ENCODE assay signal across 9 cellular contexts in the genomic region with DNA sequence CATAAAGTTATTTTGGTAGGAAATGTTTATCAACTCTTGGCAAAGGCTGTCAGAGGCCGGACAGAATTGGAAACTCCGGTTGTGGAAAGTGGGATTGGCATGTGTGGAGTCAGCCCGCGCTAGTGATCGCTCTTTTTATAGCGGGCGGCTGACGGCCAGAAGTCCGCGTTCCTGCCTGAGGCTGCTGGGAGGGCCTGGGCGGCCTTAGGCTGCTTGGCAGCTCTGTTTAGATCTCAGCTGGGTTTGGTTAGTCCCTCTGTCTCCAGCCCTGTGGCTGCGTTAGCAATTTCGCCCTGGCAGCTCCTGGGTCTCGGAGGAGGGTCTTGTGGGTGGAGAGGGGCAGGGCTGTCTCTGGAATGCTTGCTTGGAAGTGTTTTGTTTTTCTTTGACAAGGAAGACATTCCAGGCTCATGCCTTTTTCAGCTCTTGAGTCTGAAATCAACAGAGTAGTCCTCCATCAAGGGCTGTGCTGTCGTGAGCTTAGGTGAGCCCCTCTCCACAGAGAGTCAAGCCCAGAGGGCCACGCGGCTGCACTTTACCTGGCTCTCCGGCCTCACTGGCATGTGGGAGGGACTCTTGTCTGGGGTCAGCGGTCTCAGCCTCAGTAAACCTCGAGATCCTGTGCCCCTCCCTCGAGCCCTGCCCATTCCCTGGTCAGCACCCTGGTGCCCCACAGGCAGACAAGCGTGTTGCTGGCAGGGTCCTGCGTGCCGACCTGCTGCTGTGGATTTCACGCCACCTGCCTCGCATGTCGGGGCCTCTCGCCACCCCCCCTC. TPM values are rescaled to one million over a fixed set of nuclear protein-coding genes. Genes with fewer than 3 reads are reported as not detected.
DNase-seq lines count a peak whose midpoint lies in the region; ATAC-seq and TF ChIP-seq lines count a peak whose summit lies in the region.
"Had no signal": no experiment of that assay in that cellular context is flagged by ENCODE, and none has a peak within 500 bp of the region (broad histone marks: within the 10 kb centered on the region; RNA-seq: fewer than 3 reads in every experiment).

No MANE protein-coding gene starts in this region.

- H2AFZ ChIP-seq in fibroblast of lung (ENCODE audit: low read length) = no peak overlapping the region

- no peak for TF ChIP-seq CTCF in fibroblast of lung (conservative IDR thresholded peaks at IDR 0.05 in 1 of 2, IDR thresholded peaks at IDR 0.05 in 1 of 2; ENCODE audit: low read depth in 1 of 2, low read length in 2 of 2)
- TF ChIP-seq CTCF in transverse colon (IDR thresholded peaks at IDR 0.05) = no peak

- H3K4me1 ChIP-seq in SJSA1 (replicated peaks) (peaks cover 30% of the 10 kb centered on the region), fibroblast of lung (ENCODE audit: control insufficient read depth, extremely low read depth, insufficient read depth, low read length) (peaks cover 34% of the 10 kb centered on the region), muscle layer of colon (ENCODE audit: insufficient read depth, low read length) (peaks cover 46% of the 10 kb centered on the region), transverse colon (peaks cover 20 to 46% (median 28%) of the 10 kb centered on the region in 4 donors)

- peak overlapping the region; percentile 94 for H3K4me2 ChIP-seq in fibroblast of lung (ENCODE audit: extremely low read depth, insufficient read depth, low read length)

- H4K20me1 ChIP-seq in fibroblast of lung (ENCODE audit: control insufficient read depth, extremely low read depth, insufficient read depth, low read length) = no peaks in the 10 kb centered on the region

- no peak for TF ChIP-seq EP300 in transverse colon (IDR thresholded peaks at IDR 0.05; ENCODE audit: low read depth)

- no peak for ATAC-seq in HG03039 (IDR thresholded peaks at IDR 0.05; ENCODE audit: unreplicated experiment)
- ATAC-seq: esophagus mucosa had no signal

- whole genome bisulfite sequencing in transverse colon (ENCODE audit: low coverage in 1 of 2), 2 donors = 77% methylated on average over 28 of the region's 28 CpGs; no CpG with 5 or more reads in 1 of the 2 donors

- in situ Hi-C loops in transverse colon (cut with MboI; ENCODE audit: low pct_ligation_motif_present in 1 of 4, low pct_unique_long_range_greater_than_20kb in 1 of 4, low sequenced_read_pairs in 3 of 4) = no loop called here

- H3K27ac ChIP-seq in SJSA1 = peak overlapping the region; percentile 35
- peak overlapping the region; percentile 75 for H3K27ac ChIP-seq in fibroblast of lung (ENCODE audit: insufficient read depth, low read length)
- peak overlapping the region; percentile 15 for H3K27ac ChIP-seq in muscle layer of colon (ENCODE audit: low read depth, low read length)
- H3K27ac ChIP-seq in transverse colon = peak overlapping the region; percentile 66 to 84 (median 78)

- DNase-seq in SJSA1 (ENCODE audit: low read depth in 1 of 2, low spot score in 2 of 2) = peak; percentile 86 to 90
- DNase-seq in fibroblast of lung (ENCODE audit: low read depth in 2 of 2) = peak; percentile 96 to 97
- DNase-seq in transverse colon = peak; percentile 69
- DNase-seq in NCI-H526 (lab: John Stamatoyannopoulos, UW) = no peak
- DNase-seq in middle frontal gyrus (ENCODE audit: extremely low spot score, low spot score) = no peak
- no peak for DNase-seq in stimulated activated CD8-positive, alpha-beta memory T cell treated with anti-CD3 and anti-CD28 coated beads, Interleukin-4, amount 100 ng/mL, for 48 hours

- H3K4me3 ChIP-seq in SJSA1 (no peak overlapping the region), fibroblast of lung (replicated peaks in 1 of 4; ENCODE audit: control extremely low read depth in 1 of 4, insufficient read depth in 1 of 4, low read depth in 3 of 4, low read length in 4 of 4) (peak overlapping the region in 3 of 4 experiments; percentile 34 to 47 (median 37)), muscle layer of colon (ENCODE audit: low read depth in 1 of 2, low read length in 2 of 2) (peak overlapping the region in 1 of 2 donors; percentile 12), transverse colon (peak overlapping the region in 1 of 4 donors; percentile 2)

- intact Hi-C loops in transverse colon (cut with DNase I; ENCODE audit: low total_unique reads) = no loop called here

- H3K79me2 ChIP-seq in fibroblast of lung (ENCODE audit: control insufficient read depth, insufficient read depth, low read length) = peaks cover 80% of the 10 kb centered on the region

- peaks cover 69% of the 10 kb centered on the region for H3K36me3 ChIP-seq in SJSA1
- H3K36me3 ChIP-seq in fibroblast of lung (ENCODE audit: control insufficient read depth, insufficient read depth, low read length) = peaks cover 33% of the 10 kb centered on the region
- H3K36me3 ChIP-seq in muscle layer of colon (ENCODE audit: insufficient read depth, low read length) = peaks cover 13% of the 10 kb centered on the region
- H3K36me3 ChIP-seq in transverse colon = peaks cover 0 to 6% (median 0%) of the 10 kb centered on the region in 4 donors

- H3K27me3 ChIP-seq in SJSA1 (replicated peaks) (no peaks in the 10 kb centered on the region), fibroblast of lung (ENCODE audit: control insufficient read depth, insufficient read depth, low read length) (no peaks in the 10 kb centered on the region), muscle layer of colon (ENCODE audit: control insufficient read depth in 1 of 2, insufficient read depth in 2 of 2, low read length in 2 of 2) (no peaks in the 10 kb centered on the region), transverse colon (no peaks in the 10 kb centered on the region)

- H3K9me3 ChIP-seq in SJSA1 (replicated peaks) = no peaks in the 10 kb centered on the region
- H3K9me3 ChIP-seq in fibroblast of lung (ENCODE audit: control insufficient read depth, insufficient read depth, low read depth, low read length) = no peaks in the 10 kb centered on the region
- no peaks in the 10 kb centered on the region for H3K9me3 ChIP-seq in muscle layer of colon (ENCODE audit: low read length)
- H3K9me3 ChIP-seq in transverse colon = no peaks in the 10 kb centered on the region

- no peak for TF ChIP-seq POLR2A in transverse colon (IDR thresholded peaks at IDR 0.05)

- H3K9ac ChIP-seq in fibroblast of lung (ENCODE audit: insufficient read depth, low read length) (peak overlapping the region; percentile 29), muscle layer of colon (ENCODE audit: low read length) (peak overlapping the region; percentile 19)

RNA-seq across cellular contexts. Expression of a gene that starts 22.5 kb away (rescaled TPM):
- total RNA-seq in SJSA1 (2014; rRNA removed; shearing (Covaris generic)) = 5.9 and 7.8 TPM in 2 replicates
- 2.8 and 3.1 TPM in 2 replicates for total RNA-seq in fibroblast of lung
- polyA plus RNA-seq in fibroblast of lung = 5.4 and 7.3 TPM in 2 replicates
- polyA plus RNA-seq in fibroblast of lung (2012) = 11.1 and 11.6 TPM in 2 replicates
- polyA minus RNA-seq in fibroblast of lung (ENCODE audit: low replicate concordance) = 95.5 and 113 TPM in 2 replicates
- total RNA-seq in transverse colon = 100 to 1,000 TPM in 1 of 4 donors, 10 to 100 TPM in 3; 27.3 to 122 (median 47.0) TPM

RNA-seq across cellular contexts. Expression of a gene that starts 34.9 kb away (rescaled TPM):
- total RNA-seq in SJSA1 (2014; rRNA removed; shearing (Covaris generic)) = 66.5 and 78.9 TPM in 2 replicates
- total RNA-seq in fibroblast of lung (88.9 and 99.9 TPM in 2 replicates), transverse colon (100 to 1,000 TPM; 101 to 189 (median 152) TPM)
- 68.0 and 103 TPM in 2 replicates for polyA plus RNA-seq in fibroblast of lung
- polyA plus RNA-seq in fibroblast of lung (2012) = 109 and 151 TPM in 2 replicates
- polyA minus RNA-seq in fibroblast of lung (ENCODE audit: low replicate concordance) = 716 and 807 TPM in 2 replicates

RNA-seq across cellular contexts. Expression of a gene that starts 49.9 kb away (rescaled TPM):
- 91.7 and 116 TPM in 2 replicates for total RNA-seq in SJSA1 (2014; rRNA removed; shearing (Covaris generic))
- total RNA-seq in fibroblast of lung (46.0 and 61.3 TPM in 2 replicates), transverse colon (100 to 1,000 TPM; 184 to 332 (median 254) TPM)
- 34.9 and 41.3 TPM in 2 replicates for polyA plus RNA-seq in fibroblast of lung
- polyA plus RNA-seq in fibroblast of lung (2012) = 45.7 and 63.1 TPM in 2 replicates
- polyA minus RNA-seq in fibroblast of lung (ENCODE audit: low replicate concordance) = 54.4 and 130 TPM in 2 replicates

RNA-seq across cellular contexts. Expression of a gene that starts 50.4 kb away (rescaled TPM):
- 13.8 and 44.9 TPM in 2 replicates for total RNA-seq in SJSA1 (2014; rRNA removed; shearing (Covaris generic))
- 23.1 and 31.5 TPM in 2 replicates for total RNA-seq in fibroblast of lung
- polyA plus RNA-seq in fibroblast of lung = 11.1 and 14.8 TPM in 2 replicates
- 41.0 and 51.7 TPM in 2 replicates for polyA plus RNA-seq in fibroblast of lung (2012)
- 10.5 and 12.8 TPM in 2 replicates for polyA minus RNA-seq in fibroblast of lung (ENCODE audit: low replicate concordance)
- total RNA-seq in transverse colon = 10 to 100 TPM; 35.8 to 54.6 (median 41.6) TPM

Comparison
In these comparisons a context has a peak if more than half of its experiments do, and no peak if none do; other contexts are left out.
1. DNase-seq: peak in SJSA1 (2 of 2), fibroblast of lung (2 of 2) and transverse colon (single experiment); none in NCI-H526 (0 of 2), middle frontal gyrus (single experiment) and stimulated activated CD8-positive, alpha-beta memory T cell treated with anti-CD3 and anti-CD28 coated beads, Interleukin-4, amount 100 ng/mL, for 48 hours (single experiment).
2. H3K27ac ChIP-seq: peak in every context shown above with its lines; median percentile 78 in transverse colon; 75 in fibroblast of lung; 35 in SJSA1; 15 in muscle layer of colon.